ENCODE assay signal across 26 cellular contexts in genomic region chr10:88497878-88498277, GRCh38.
"Had no signal": no experiment of that assay in that cellular context is flagged by ENCODE, and none has a peak within 500 bp of the region (broad histone marks: within the 10 kb centered on the region; RNA-seq: fewer than 3 reads in every experiment).

No MANE protein-coding gene starts in this region.

- H3K27ac ChIP-seq: SJCRH30 had no signal

- H3K9ac ChIP-seq: SK-N-SH had no signal

- DNase-seq: activated CD4-positive, alpha-beta memory T cell treated with anti-CD3 and anti-CD28 coated beads for 36 hours; activated CD4-positive, alpha-beta T cell treated with anti-CD3 and anti-CD28 coated beads, Interleukin-2, amount 10 ng/mL, durations not matched to agents 7 days and 5 days; activated CD4-positive, CD25-positive, alpha-beta regulatory T cell; activated gamma-delta T cell treated with Interleukin-2 at 50 U/mL for 16 hours; activated naive CD4-positive, alpha-beta T cell treated with anti-CD3 and anti-CD28 coated beads, Interleukin-2, amount 10 ng/mL, durations not matched to agents 7 days and 5 days; activated naive CD8-positive, alpha-beta T cell treated with anti-CD3 and anti-CD28 coated beads for 36 hours; activated T-cell treated with anti-CD3 and anti-CD28 coated beads for 4 hours; activated T-cell treated with anti-CD3 and anti-CD28 coated beads, Interleukin-2, amount 50 U/mL, for 48 hours; caudate nucleus; KG1; NCI-H1048; NCI-H1694; NCI-H2029; NCI-H2107; NCI-H345; NCI-H510A; NCI-H526 treated with DMSO at 0.1 percent for 48 hours; NCI-H82; OCI-M1; Right ventricle myocardium superior; RPMI8226; SJCRH30; SK-N-SH; T-helper 1 cell had no signal

- H3K27me3 ChIP-seq: SJCRH30 had no signal

- H3K4me3 ChIP-seq: SJCRH30 had no signal

- H3K4me1 ChIP-seq: SJCRH30 had no signal

- H3K4me2 ChIP-seq: SK-N-SH had no signal

- H3K9me3 ChIP-seq: SJCRH30, SK-N-SH had no signal

- H3K36me3 ChIP-seq: SJCRH30 had no signal

- ATAC-seq: activated T-helper 17 cell treated with anti-CD3 and anti-CD28 coated beads, Interleukin-2, amount 50 U/mL, for 72 hours; Panc1 had no signal
